In the genomic region with DNA sequence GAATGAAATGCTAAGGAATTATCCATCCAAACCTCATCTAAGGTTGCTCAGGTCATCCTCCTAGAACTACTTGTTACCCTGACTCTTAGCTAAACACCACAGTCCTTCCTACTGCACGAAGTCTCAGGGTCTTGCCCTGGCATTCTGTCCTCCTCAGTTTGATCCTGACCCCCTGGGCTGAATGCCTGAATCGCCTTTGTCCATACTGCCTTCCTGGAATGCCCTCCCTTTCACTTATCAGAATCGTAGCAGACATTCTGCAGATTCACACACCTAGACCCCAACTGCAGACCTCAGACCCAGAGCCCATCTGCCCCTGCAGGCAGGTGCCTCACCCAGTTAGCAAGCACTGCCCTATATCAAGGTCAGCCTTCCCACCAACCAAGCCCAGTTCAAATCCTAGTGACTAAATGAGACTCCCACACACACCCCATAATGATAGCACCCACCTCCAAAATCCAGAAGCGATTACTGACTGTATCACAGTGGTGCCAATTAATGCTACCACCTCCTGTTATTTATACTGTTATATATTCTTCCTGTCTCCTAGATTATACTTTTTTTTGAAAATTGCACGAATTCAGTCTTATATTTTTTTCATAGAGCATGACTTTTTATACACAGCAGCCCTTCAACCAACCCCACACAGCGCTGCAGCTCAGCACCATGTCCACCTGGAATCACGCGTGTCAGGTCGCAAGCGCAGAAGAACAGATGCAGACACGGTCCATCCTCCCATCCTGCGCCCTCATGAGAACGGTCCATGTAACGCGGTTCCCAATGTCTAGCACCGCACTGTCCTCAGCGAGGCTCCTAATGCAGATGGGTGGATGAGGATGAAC, we compare ENCODE assay signal across 1 cellular context.
TF ChIP-seq lines count a peak whose summit lies in the region.

No MANE protein-coding gene starts in this region.

TF ChIP-seq in WTC11, 78 proteins besides CTCF, POLR2A, EP300 and RAD21 (continued from another document):
- TF ChIP-seq ELF4 (CRISPR knock-in tag; IDR thresholded peaks at IDR 0.05; ENCODE audit: low read depth) = no peak
